Comparison of ENCODE assay signal across 9 cellular contexts in the genomic region with DNA sequence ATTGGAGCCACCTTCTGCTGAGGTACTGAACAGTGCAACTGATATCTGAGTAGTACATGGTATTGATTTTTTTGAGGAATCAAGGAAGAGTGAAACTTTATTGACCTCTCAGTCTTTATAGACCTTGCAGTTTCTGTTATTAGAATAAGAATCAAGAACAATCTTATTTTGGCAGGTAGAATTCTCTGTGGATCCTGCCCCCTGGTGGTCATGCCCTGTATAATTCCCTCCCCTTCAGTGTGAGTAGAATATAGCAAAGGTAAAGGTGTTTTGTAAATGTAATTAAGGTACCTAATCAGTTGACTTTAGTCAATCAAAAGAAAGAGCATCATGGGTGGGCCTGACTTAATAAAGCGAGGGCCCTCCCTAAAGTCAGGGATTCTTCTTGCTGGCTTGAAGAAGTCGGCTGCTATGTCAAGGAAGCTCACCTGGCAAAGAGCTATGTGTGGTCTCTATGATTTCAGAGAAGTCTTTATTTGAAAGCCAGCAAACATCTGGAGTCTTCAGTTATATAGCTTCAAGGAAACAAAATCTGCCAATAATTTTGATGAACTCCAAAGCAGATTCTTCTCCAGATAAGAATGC.
DNase-seq lines count a peak whose midpoint lies in the region; ATAC-seq and TF ChIP-seq lines count a peak whose summit lies in the region.
"Had no signal": no experiment of that assay in that cellular context is flagged by ENCODE, and none has a peak within 500 bp of the region (broad histone marks: within the 10 kb centered on the region; RNA-seq: fewer than 3 reads in every experiment).

No MANE protein-coding gene starts in this region.

- no peak overlapping the region for H3K14ac ChIP-seq in IMR-90 (replicated peaks; ENCODE audit: low read depth, low read length)

- no peaks in the 10 kb centered on the region for H3K27me3 Mint-ChIP-seq in activated T-cell treated with anti-CD3 and anti-CD28 coated beads, Interleukin-2, amount 50 U/mL, for 72 hours (ENCODE audit: low read depth)
- H3K27me3 Mint-ChIP-seq in activated T-helper 2 cell treated with anti-CD3 and anti-CD28 coated beads, Interferon-gamma antibody, Interleukin-2, Interleukin-4, amounts not matched to agents 10 μg/mL and 5 μg/mL and 100 μg/mL, durations not matched to agents 14 hours and 24 hours and 36 hours (ENCODE audit: low read depth): no peaks in the 10 kb centered on the region

- H3K4ac ChIP-seq in IMR-90 (ENCODE audit: low read depth, low read length): no peak overlapping the region
- no peak overlapping the region for H3K4ac ChIP-seq in mesendoderm (ENCODE audit: low read depth, low read length)

- H3K27ac Mint-ChIP-seq in activated T-cell treated with anti-CD3 and anti-CD28 coated beads, Interleukin-2, amount 50 U/mL, for 72 hours: no peak overlapping the region
- no peak overlapping the region for H3K27ac Mint-ChIP-seq in activated T-helper 2 cell treated with anti-CD3 and anti-CD28 coated beads, Interferon-gamma antibody, Interleukin-2, Interleukin-4, amounts not matched to agents 10 μg/mL and 5 μg/mL and 100 μg/mL, durations not matched to agents 14 hours and 24 hours and 36 hours

- no peaks in the 10 kb centered on the region for H3K36me3 Mint-ChIP-seq in activated T-cell treated with anti-CD3 and anti-CD28 coated beads, Interleukin-2, amount 50 U/mL, for 72 hours (ENCODE audit: insufficient read depth in 2 of 2)
- no peaks in the 10 kb centered on the region for H3K36me3 Mint-ChIP-seq in activated T-helper 2 cell treated with anti-CD3 and anti-CD28 coated beads, Interferon-gamma antibody, Interleukin-2, Interleukin-4, amounts not matched to agents 10 μg/mL and 5 μg/mL and 100 μg/mL, durations not matched to agents 14 hours and 24 hours and 36 hours (ENCODE audit: low read depth)

- TF ChIP-seq RAD21 in IMR-90 (IDR thresholded peaks at IDR 0.05; ENCODE audit: low read length): peak; percentile 41

- no peak overlapping the region for H2BK120ac ChIP-seq in IMR-90 (ENCODE audit: low read depth, low read length)
- H2BK120ac ChIP-seq in mesendoderm (ENCODE audit: low read depth, low read length): no peak overlapping the region

- H2BK15ac ChIP-seq in IMR-90 (ENCODE audit: low read depth, low read length) (no peak overlapping the region), mesendoderm (replicated peaks; ENCODE audit: low read depth) (no peak overlapping the region)

- H2BK20ac ChIP-seq in IMR-90 (ENCODE audit: low read depth, low read length): no peak overlapping the region

- H3K4me2 ChIP-seq in IMR-90 (ENCODE audit: low read depth, low read length) (no peak overlapping the region), mesendoderm (ENCODE audit: low read length) (no peak overlapping the region)

- H3K18ac ChIP-seq in IMR-90 (ENCODE audit: low read depth, low read length): no peak overlapping the region
- no peak overlapping the region for H3K18ac ChIP-seq in mesendoderm (ENCODE audit: low read length)

- no peaks in the 10 kb centered on the region for H3K9me3 Mint-ChIP-seq in activated T-cell treated with anti-CD3 and anti-CD28 coated beads, Interleukin-2, amount 50 U/mL, for 72 hours
- H3K9me3 Mint-ChIP-seq in activated T-helper 2 cell treated with anti-CD3 and anti-CD28 coated beads, Interferon-gamma antibody, Interleukin-2, Interleukin-4, amounts not matched to agents 10 μg/mL and 5 μg/mL and 100 μg/mL, durations not matched to agents 14 hours and 24 hours and 36 hours: no peaks in the 10 kb centered on the region

- H3K23ac ChIP-seq in IMR-90 (ENCODE audit: low read depth, low read length) (no peak overlapping the region), mesendoderm (ENCODE audit: low read length) (no peak overlapping the region)

- H4K91ac ChIP-seq in IMR-90 (ENCODE audit: insufficient read depth, low read depth, low read length): no peak overlapping the region

- TF ChIP-seq CTCF in IMR-90 (conservative IDR thresholded peaks at IDR 0.05; ENCODE audit: low read depth, low read length) (peak; percentile 56), lower leg skin (IDR thresholded peaks at IDR 0.05) (no peak)

- H3K4me3 ChIP-seq in IMR-90 (ENCODE audit: insufficient read depth, low read depth, low read length): no peak overlapping the region
- H3K4me3 ChIP-seq in mesendoderm (ENCODE audit: low read length): no peak overlapping the region
- no peak overlapping the region for H3K4me3 ChIP-seq in lower leg skin (ENCODE audit: low read depth, poor library complexity, severe bottlenecking)
- H3K4me3 ChIP-seq: skin epidermis had no signal

- H3K9me1 ChIP-seq in IMR-90 (ENCODE audit: insufficient read depth, low read length): no peaks in the 10 kb centered on the region

- no peaks in the 10 kb centered on the region for H3K9me3 ChIP-seq in IMR-90 (ENCODE audit: control insufficient read depth, insufficient read depth, low read length)

- dilution Hi-C loops in IMR-90 (cut with HindIII; ENCODE audit: low sequenced_read_pairs, unreplicated experiment): no loop called here

- H4K8ac ChIP-seq in IMR-90 (ENCODE audit: low read depth in 2 of 2, low read length in 2 of 2) (no peak overlapping the region), mesendoderm (ENCODE audit: low read depth, low read length) (no peak overlapping the region)

- peak; percentile 31 to 35 for DNase-seq in activated T-cell treated with anti-CD3 and anti-CD28 coated beads, Interleukin-2, amount 50 U/mL, for 72 hours
- no peak for DNase-seq in activated T-cell treated with anti-CD3 and anti-CD28 coated beads, Interleukin-2, amount 50 U/mL, for 1 hour
- no peak for DNase-seq in IMR-90
- peak; percentile 10 for DNase-seq in activated T-helper 2 cell treated with anti-CD3 and anti-CD28 coated beads, Interferon-gamma antibody, Interleukin-2, Interleukin-4, amounts not matched to agents 10 μg/mL and 5 μg/mL and 100 μg/mL, durations not matched to agents 14 hours and 24 hours and 36 hours (ENCODE audit: low spot score)
- peak; percentile 10 for DNase-seq in mesendoderm
- no peak for DNase-seq in lower leg skin (ENCODE audit: low spot score in 2 of 2)

- H3K9ac ChIP-seq in IMR-90 (ENCODE audit: low read depth, low read length) (no peak overlapping the region), mesendoderm (ENCODE audit: low read length) (no peak overlapping the region)

- CTCF ChIA-PET in IMR-90 (lab: Yijun Ruan, JAX): interaction anchor here (1.0 kb wide), 1 partner anchor 9 kb away, joined by 3 read pairs; no protein-coding TSS in a partner anchor

- POLR2A ChIA-PET in IMR-90 (lab: Charles Lee; ENCODE audit: unreplicated experiment): no interaction called here

- no peak overlapping the region for H3K27ac ChIP-seq in IMR-90 (ENCODE audit: insufficient read depth, low read length)
- H3K27ac ChIP-seq in mesendoderm (ENCODE audit: low read depth, low read length): no peak overlapping the region
- H3K27ac ChIP-seq: skin epidermis had no signal

- H3K4me1 ChIP-seq in IMR-90 (ENCODE audit: control insufficient read depth, insufficient read depth, low read length) (no peaks in the 10 kb centered on the region), mesendoderm (ENCODE audit: control insufficient read depth, low read depth, low read length) (no peaks in the 10 kb centered on the region)

- H3K36me3 ChIP-seq in IMR-90 (ENCODE audit: control insufficient read depth, insufficient read depth, low read length): no peaks in the 10 kb centered on the region
- no peaks in the 10 kb centered on the region for H3K36me3 ChIP-seq in mesendoderm (ENCODE audit: control insufficient read depth, insufficient read depth, low read length)

- H2AK9ac ChIP-seq in IMR-90 (replicated peaks; ENCODE audit: low read depth, low read length, poor library complexity): no peak overlapping the region

- in situ Hi-C loops in IMR-90 (cut with MboI; ENCODE audit: low sequenced_read_pairs): loop anchor here (10.0 kb wide), 1 partner anchor 603 kb away; no protein-coding TSS in a partner anchor

- no peak overlapping the region for H3K56ac ChIP-seq in IMR-90 (ENCODE audit: extremely low read depth, insufficient read depth, low read length)
- H3K56ac ChIP-seq in mesendoderm (ENCODE audit: low read length): no peak overlapping the region

- no TSS peak for BruUV-seq in IMR-90 (replicated peaks; lab: Mats Ljungman, UMichigan)

- no peak overlapping the region for H2AK5ac ChIP-seq in IMR-90 (ENCODE audit: low read depth, low read length)
- H2AK5ac ChIP-seq in mesendoderm (ENCODE audit: low read length): no peak overlapping the region

- TF ChIP-seq POLR2A in IMR-90 (IDR thresholded peaks at IDR 0.05; ENCODE audit: low read depth, low read length) (no peak), lower leg skin (IDR thresholded peaks at IDR 0.05) (no peak)

- H2BK5ac ChIP-seq in IMR-90 (ENCODE audit: low read depth, low read length, poor library complexity, severe bottlenecking) (no peak overlapping the region), mesendoderm (ENCODE audit: low read length) (no peak overlapping the region)

- intact Hi-C loops in IMR-90 (cut with micrococcal nuclease): loop anchor here (2.0 to 5.0 kb wide), 2 partner anchors 137 to 605 kb away; no protein-coding TSS in a partner anchor
- intact Hi-C loops in activated T-helper 2 cell treated with anti-CD3 and anti-CD28 coated beads, Interferon-gamma antibody, Interleukin-2, Interleukin-4, amounts not matched to agents 10 μg/mL and 5 μg/mL and 100 μg/mL, durations not matched to agents 14 hours and 24 hours and 36 hours (cut with micrococcal nuclease): loop anchor here (2.0 kb wide), 2 partner anchors 137 to 603 kb away; no protein-coding TSS in a partner anchor
- intact Hi-C loops in lower leg skin (cut with DNase I; ENCODE audit: low total_unique reads): no loop called here

- no peak overlapping the region for H4K5ac ChIP-seq in IMR-90 (ENCODE audit: low read depth, low read length)
- no peak overlapping the region for H4K5ac ChIP-seq in mesendoderm (ENCODE audit: low read length)

- no peaks in the 10 kb centered on the region for H4K20me1 ChIP-seq in IMR-90 (ENCODE audit: insufficient read depth, low read length)

- H3K79me1 ChIP-seq in IMR-90 (ENCODE audit: low read depth in 1 of 2, low read length in 2 of 2): no peaks in the 10 kb centered on the region
- H3K79me1 ChIP-seq in mesendoderm (ENCODE audit: low read length): no peaks in the 10 kb centered on the region

- H2AFZ ChIP-seq in IMR-90 (replicated peaks; ENCODE audit: low read length, poor library complexity): no peak overlapping the region

- H3K27me3 ChIP-seq in IMR-90 (ENCODE audit: control insufficient read depth, insufficient read depth, low read length) (no peaks in the 10 kb centered on the region), mesendoderm (ENCODE audit: insufficient read depth, low read length, poor library complexity) (no peaks in the 10 kb centered on the region)

- no peak for ATAC-seq in activated T-cell treated with anti-CD3 and anti-CD28 coated beads, Interleukin-2, amount 50 U/mL, for 72 hours (replicated peaks in 1 of 2)
- ATAC-seq in IMR-90 (ENCODE audit: low read depth): peak; percentile 46; the same call in 1 of the 2 replicates
- no peak for ATAC-seq in HG02610 (IDR thresholded peaks at IDR 0.05; ENCODE audit: unreplicated experiment)
- ATAC-seq in HG03432 (IDR thresholded peaks at IDR 0.05; ENCODE audit: unreplicated experiment): no peak

- no peaks in the 10 kb centered on the region for H3K4me1 Mint-ChIP-seq in activated T-cell treated with anti-CD3 and anti-CD28 coated beads, Interleukin-2, amount 50 U/mL, for 72 hours (ENCODE audit: low read depth)
- H3K4me1 Mint-ChIP-seq in activated T-helper 2 cell treated with anti-CD3 and anti-CD28 coated beads, Interferon-gamma antibody, Interleukin-2, Interleukin-4, amounts not matched to agents 10 μg/mL and 5 μg/mL and 100 μg/mL, durations not matched to agents 14 hours and 24 hours and 36 hours (ENCODE audit: low read depth): no peaks in the 10 kb centered on the region

- no peaks in the 10 kb centered on the region for H3K79me2 ChIP-seq in mesendoderm (ENCODE audit: control insufficient read depth, insufficient read depth, low read length)

- no CpG with 5 or more reads among the region's 2 CpGs for WGBS in IMR-90 (ENCODE audit: extremely low coverage in 2 of 2, insufficient read length in 1 of 2), 2 experiments
- no CpG with 5 or more reads among the region's 2 CpGs for WGBS in mesendoderm (ENCODE audit: extremely low coverage, insufficient coverage, low lambda C conversion rate)
- 73 to 83% methylated on average over 2 of the region's 2 CpGs for WGBS in lower leg skin, 2 donors

- H3K4me3 Mint-ChIP-seq in activated T-cell treated with anti-CD3 and anti-CD28 coated beads, Interleukin-2, amount 50 U/mL, for 72 hours: no peak overlapping the region
- H3K4me3 Mint-ChIP-seq in activated T-helper 2 cell treated with anti-CD3 and anti-CD28 coated beads, Interferon-gamma antibody, Interleukin-2, Interleukin-4, amounts not matched to agents 10 μg/mL and 5 μg/mL and 100 μg/mL, durations not matched to agents 14 hours and 24 hours and 36 hours (ENCODE audit: low read depth): no peak overlapping the region

Comparison
In these comparisons a context has a peak if more than half of its experiments do, and no peak if none do; other contexts are left out.
1. DNase-seq: peak in activated T-cell treated with anti-CD3 and anti-CD28 coated beads, Interleukin-2, amount 50 U/mL, for 72 hours (2 of 2), activated T-helper 2 cell treated with anti-CD3 and anti-CD28 coated beads, Interferon-gamma antibody, Interleukin-2, Interleukin-4, amounts not matched to agents 10 μg/mL and 5 μg/mL and 100 μg/mL, durations not matched to agents 14 hours and 24 hours and 36 hours (single experiment) and mesendoderm (single experiment); none in activated T-cell treated with anti-CD3 and anti-CD28 coated beads, Interleukin-2, amount 50 U/mL, for 1 hour (single experiment), IMR-90 (single experiment) and lower leg skin (0 of 2).